ENCODE assay signal across 1 cellular context in genomic region chr4:180814875-180815417, GRCh38.
TF ChIP-seq lines count a peak whose summit lies in the region.

No MANE protein-coding gene starts in this region.

TF ChIP-seq in GM23338, 12 proteins besides CTCF, POLR2A, EP300 and RAD21 (continued from another document):
- TF ChIP-seq ZNF462 (CRISPR knock-in tag; IDR thresholded peaks at IDR 0.05) (no peak), STAT1 (IDR thresholded peaks at IDR 0.05; ENCODE audit: unreplicated experiment) (no peak), REST (IDR thresholded peaks at IDR 0.05; ENCODE audit: unreplicated experiment) (no peak)
